ENCODE assay signal across 1 cellular context in genomic region chr12:4119157-4119761, GRCh38.
TF ChIP-seq lines count a peak whose summit lies in the region.

No MANE protein-coding gene starts in this region.

TF ChIP-seq in K562, 482 proteins besides CTCF, POLR2A, EP300 and RAD21 (continued from another document):
- TF ChIP-seq MYBL2 (IDR thresholded peaks at IDR 0.05; ENCODE audit: low read depth) (no peak), MYBL2 (CRISPR knock-in tag; IDR thresholded peaks at IDR 0.05; ENCODE audit: borderline replicate concordance) (no peak), TCF3 (CRISPR knock-in tag; IDR thresholded peaks at IDR 0.05) (no peak), SMAD2 (IDR thresholded peaks at IDR 0.05; ENCODE audit: low read depth, low read length) (no peak), C11orf30 (IDR thresholded peaks at IDR 0.05; ENCODE audit: low read depth) (peak; percentile 14; the same call in 1 of the 2 replicates), ZFP30 (CRISPR knock-in tag; IDR thresholded peaks at IDR 0.05; ENCODE audit: borderline replicate concordance) (no peak), NFATC3 (IDR thresholded peaks at IDR 0.05) (no peak), ZNF347 (CRISPR knock-in tag; IDR thresholded peaks at IDR 0.05; ENCODE audit: low read depth) (no peak), REST (CRISPR knock-in tag; IDR thresholded peaks at IDR 0.05; ENCODE audit: low read depth) (no peak), RBFOX2 (IDR thresholded peaks at IDR 0.05; ENCODE audit: low read depth, low read length) (no peak), GTF2B (IDR thresholded peaks at IDR 0.05; ENCODE audit: extremely low read depth, insufficient read length) (no peak), THRA (IDR thresholded peaks at IDR 0.05) (no peak), NUFIP1 (IDR thresholded peaks at IDR 0.05; ENCODE audit: partially characterized antibody) (no peak), ZNF253 (CRISPR knock-in tag; conservative IDR thresholded peaks at IDR 0.05) (no peak), MAFG (tag; conservative IDR thresholded peaks at IDR 0.05) (0 out of 2 replicates have a peak, but pooled peaks have one; percentile 19), SAFB2 (IDR thresholded peaks at IDR 0.05; ENCODE audit: borderline replicate concordance, low read depth, low read length, severe bottlenecking) (no peak)
- TF ChIP-seq, protein P1, sequence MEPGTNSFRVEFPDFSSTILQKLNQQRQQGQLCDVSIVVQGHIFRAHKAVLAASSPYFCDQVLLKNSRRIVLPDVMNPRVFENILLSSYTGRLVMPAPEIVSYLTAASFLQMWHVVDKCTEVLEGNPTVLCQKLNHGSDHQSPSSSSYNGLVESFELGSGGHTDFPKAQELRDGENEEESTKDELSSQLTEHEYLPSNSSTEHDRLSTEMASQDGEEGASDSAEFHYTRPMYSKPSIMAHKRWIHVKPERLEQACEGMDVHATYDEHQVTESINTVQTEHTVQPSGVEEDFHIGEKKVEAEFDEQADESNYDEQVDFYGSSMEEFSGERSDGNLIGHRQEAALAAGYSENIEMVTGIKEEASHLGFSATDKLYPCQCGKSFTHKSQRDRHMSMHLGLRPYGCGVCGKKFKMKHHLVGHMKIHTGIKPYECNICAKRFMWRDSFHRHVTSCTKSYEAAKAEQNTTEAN (CRISPR knock-in tag; IDR thresholded peaks at IDR 0.05): no peak
- TF ChIP-seq, protein P2, sequence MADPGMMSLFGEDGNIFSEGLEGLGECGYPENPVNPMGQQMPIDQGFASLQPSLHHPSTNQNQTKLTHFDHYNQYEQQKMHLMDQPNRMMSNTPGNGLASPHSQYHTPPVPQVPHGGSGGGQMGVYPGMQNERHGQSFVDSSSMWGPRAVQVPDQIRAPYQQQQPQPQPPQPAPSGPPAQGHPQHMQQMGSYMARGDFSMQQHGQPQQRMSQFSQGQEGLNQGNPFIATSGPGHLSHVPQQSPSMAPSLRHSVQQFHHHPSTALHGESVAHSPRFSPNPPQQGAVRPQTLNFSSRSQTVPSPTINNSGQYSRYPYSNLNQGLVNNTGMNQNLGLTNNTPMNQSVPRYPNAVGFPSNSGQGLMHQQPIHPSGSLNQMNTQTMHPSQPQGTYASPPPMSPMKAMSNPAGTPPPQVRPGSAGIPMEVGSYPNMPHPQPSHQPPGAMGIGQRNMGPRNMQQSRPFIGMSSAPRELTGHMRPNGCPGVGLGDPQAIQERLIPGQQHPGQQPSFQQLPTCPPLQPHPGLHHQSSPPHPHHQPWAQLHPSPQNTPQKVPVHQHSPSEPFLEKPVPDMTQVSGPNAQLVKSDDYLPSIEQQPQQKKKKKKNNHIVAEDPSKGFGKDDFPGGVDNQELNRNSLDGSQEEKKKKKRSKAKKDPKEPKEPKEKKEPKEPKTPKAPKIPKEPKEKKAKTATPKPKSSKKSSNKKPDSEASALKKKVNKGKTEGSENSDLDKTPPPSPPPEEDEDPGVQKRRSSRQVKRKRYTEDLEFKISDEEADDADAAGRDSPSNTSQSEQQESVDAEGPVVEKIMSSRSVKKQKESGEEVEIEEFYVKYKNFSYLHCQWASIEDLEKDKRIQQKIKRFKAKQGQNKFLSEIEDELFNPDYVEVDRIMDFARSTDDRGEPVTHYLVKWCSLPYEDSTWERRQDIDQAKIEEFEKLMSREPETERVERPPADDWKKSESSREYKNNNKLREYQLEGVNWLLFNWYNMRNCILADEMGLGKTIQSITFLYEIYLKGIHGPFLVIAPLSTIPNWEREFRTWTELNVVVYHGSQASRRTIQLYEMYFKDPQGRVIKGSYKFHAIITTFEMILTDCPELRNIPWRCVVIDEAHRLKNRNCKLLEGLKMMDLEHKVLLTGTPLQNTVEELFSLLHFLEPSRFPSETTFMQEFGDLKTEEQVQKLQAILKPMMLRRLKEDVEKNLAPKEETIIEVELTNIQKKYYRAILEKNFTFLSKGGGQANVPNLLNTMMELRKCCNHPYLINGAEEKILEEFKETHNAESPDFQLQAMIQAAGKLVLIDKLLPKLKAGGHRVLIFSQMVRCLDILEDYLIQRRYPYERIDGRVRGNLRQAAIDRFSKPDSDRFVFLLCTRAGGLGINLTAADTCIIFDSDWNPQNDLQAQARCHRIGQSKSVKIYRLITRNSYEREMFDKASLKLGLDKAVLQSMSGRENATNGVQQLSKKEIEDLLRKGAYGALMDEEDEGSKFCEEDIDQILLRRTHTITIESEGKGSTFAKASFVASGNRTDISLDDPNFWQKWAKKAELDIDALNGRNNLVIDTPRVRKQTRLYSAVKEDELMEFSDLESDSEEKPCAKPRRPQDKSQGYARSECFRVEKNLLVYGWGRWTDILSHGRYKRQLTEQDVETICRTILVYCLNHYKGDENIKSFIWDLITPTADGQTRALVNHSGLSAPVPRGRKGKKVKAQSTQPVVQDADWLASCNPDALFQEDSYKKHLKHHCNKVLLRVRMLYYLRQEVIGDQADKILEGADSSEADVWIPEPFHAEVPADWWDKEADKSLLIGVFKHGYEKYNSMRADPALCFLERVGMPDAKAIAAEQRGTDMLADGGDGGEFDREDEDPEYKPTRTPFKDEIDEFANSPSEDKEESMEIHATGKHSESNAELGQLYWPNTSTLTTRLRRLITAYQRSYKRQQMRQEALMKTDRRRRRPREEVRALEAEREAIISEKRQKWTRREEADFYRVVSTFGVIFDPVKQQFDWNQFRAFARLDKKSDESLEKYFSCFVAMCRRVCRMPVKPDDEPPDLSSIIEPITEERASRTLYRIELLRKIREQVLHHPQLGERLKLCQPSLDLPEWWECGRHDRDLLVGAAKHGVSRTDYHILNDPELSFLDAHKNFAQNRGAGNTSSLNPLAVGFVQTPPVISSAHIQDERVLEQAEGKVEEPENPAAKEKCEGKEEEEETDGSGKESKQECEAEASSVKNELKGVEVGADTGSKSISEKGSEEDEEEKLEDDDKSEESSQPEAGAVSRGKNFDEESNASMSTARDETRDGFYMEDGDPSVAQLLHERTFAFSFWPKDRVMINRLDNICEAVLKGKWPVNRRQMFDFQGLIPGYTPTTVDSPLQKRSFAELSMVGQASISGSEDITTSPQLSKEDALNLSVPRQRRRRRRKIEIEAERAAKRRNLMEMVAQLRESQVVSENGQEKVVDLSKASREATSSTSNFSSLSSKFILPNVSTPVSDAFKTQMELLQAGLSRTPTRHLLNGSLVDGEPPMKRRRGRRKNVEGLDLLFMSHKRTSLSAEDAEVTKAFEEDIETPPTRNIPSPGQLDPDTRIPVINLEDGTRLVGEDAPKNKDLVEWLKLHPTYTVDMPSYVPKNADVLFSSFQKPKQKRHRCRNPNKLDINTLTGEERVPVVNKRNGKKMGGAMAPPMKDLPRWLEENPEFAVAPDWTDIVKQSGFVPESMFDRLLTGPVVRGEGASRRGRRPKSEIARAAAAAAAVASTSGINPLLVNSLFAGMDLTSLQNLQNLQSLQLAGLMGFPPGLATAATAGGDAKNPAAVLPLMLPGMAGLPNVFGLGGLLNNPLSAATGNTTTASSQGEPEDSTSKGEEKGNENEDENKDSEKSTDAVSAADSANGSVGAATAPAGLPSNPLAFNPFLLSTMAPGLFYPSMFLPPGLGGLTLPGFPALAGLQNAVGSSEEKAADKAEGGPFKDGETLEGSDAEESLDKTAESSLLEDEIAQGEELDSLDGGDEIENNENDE (IDR thresholded peaks at IDR 0.05; ENCODE audit: low read depth, low read length): no peak
